Comparison of ENCODE assay signal across 8 cellular contexts in genomic region chr16:22190169-22191088, GRCh38. TPM values are rescaled to one million over a fixed set of nuclear protein-coding genes. Genes with fewer than 3 reads are reported as not detected.
DNase-seq lines count a peak whose midpoint lies in the region; ATAC-seq and TF ChIP-seq lines count a peak whose summit lies in the region.

No MANE protein-coding gene starts in this region.

- TF ChIP-seq CTCF in WERI-Rb-1 (IDR thresholded peaks at IDR 0.05; ENCODE audit: low read depth, low read length) (no peak), mammary epithelial cell (conservative IDR thresholded peaks at IDR 0.05 in 1 of 2, IDR thresholded peaks at IDR 0.05 in 1 of 2; ENCODE audit: extremely low read depth in 1 of 2, insufficient read depth in 1 of 2, low read depth in 1 of 2, low read length in 2 of 2) (no peak), smooth muscle cell (IDR thresholded peaks at IDR 0.05; ENCODE audit: borderline replicate concordance, insufficient read depth, poor library complexity, severe bottlenecking) (no peak)

- H3K27ac ChIP-seq in WERI-Rb-1: peak overlapping the region; percentile 78
- peak overlapping the region; percentile 94 for H3K27ac ChIP-seq in mammary epithelial cell (ENCODE audit: insufficient read depth, low read depth, low read length)
- H3K27ac ChIP-seq in smooth muscle cell (ENCODE audit: low read depth): peak overlapping the region; percentile 96

- no TSS peak for BruUV-seq in mammary epithelial cell (replicated peaks; lab: Mats Ljungman, UMichigan)

- no peaks in the 10 kb centered on the region for H3F3A ChIP-seq in smooth muscle cell (ENCODE audit: low read depth)

- WGBS in mammary epithelial cell (ENCODE audit: low coverage, missing lambda C conversion rate): under 1% methylated on average over 30 of the region's 79 CpGs
- under 1% methylated on average over 51 of the region's 79 CpGs for WGBS in smooth muscle cell (ENCODE audit: low lambda C conversion rate)

- H4K20me1 ChIP-seq in mammary epithelial cell (ENCODE audit: insufficient read depth, low read length) (no peaks in the 10 kb centered on the region), smooth muscle cell (ENCODE audit: low read depth) (no peaks in the 10 kb centered on the region)

- peak; percentile 97 for DNase-seq in AG08395 (ENCODE audit: low spot score)
- DNase-seq in NCI-H2196 treated with DMSO at 0.1 percent for 48 hours (lab: John Stamatoyannopoulos, UW; ENCODE audit: unreplicated experiment): peak; percentile 100
- peak; percentile 99 for DNase-seq in WERI-Rb-1
- DNase-seq in mammary epithelial cell: peak; percentile 99
- DNase-seq in iPS-NIHi7 (ENCODE audit: extremely low spot score): peak; percentile 90
- peak; percentile 100 for DNase-seq in smooth muscle cell (lab: John Stamatoyannopoulos, UW; ENCODE audit: unreplicated experiment)

- in situ Hi-C loops in mammary epithelial cell (cut with MboI; ENCODE audit: low sequenced_read_pairs in 2 of 2): loop anchor here in 1 of 2 donors (25.0 kb wide), 1 partner anchor 378 kb away; no protein-coding TSS in a partner anchor

- H3K4me2 ChIP-seq in mammary epithelial cell (ENCODE audit: insufficient read depth, low read depth, low read length) (peak overlapping the region; percentile 99), smooth muscle cell (peak overlapping the region; percentile 93)

- H3K79me2 ChIP-seq in mammary epithelial cell (ENCODE audit: insufficient read depth, low read length): no peaks in the 10 kb centered on the region
- no peaks in the 10 kb centered on the region for H3K79me2 ChIP-seq in smooth muscle cell (ENCODE audit: low read depth)

- H3K4me1 ChIP-seq in mammary epithelial cell (ENCODE audit: insufficient read depth, low read length) (peaks cover 35% of the 10 kb centered on the region), smooth muscle cell (ENCODE audit: low read depth) (peaks cover 7% of the 10 kb centered on the region)

- H3K36me3 ChIP-seq in WERI-Rb-1: no peaks in the 10 kb centered on the region; the same call in 1 of the 2 replicates
- H3K36me3 ChIP-seq in mammary epithelial cell (ENCODE audit: insufficient read depth, low read length): no peaks in the 10 kb centered on the region
- no peaks in the 10 kb centered on the region for H3K36me3 ChIP-seq in smooth muscle cell (ENCODE audit: low read depth)

- H2AFZ ChIP-seq in mammary epithelial cell (ENCODE audit: low read depth, low read length): peak overlapping the region; percentile 95
- H2AFZ ChIP-seq in smooth muscle cell (ENCODE audit: low read depth): peak overlapping the region; percentile 86

- H3K9me3 ChIP-seq in WERI-Rb-1 (ENCODE audit: severe bottlenecking): no peaks in the 10 kb centered on the region
- no peaks in the 10 kb centered on the region for H3K9me3 ChIP-seq in mammary epithelial cell (replicated peaks; ENCODE audit: insufficient read depth, low read length)
- H3K9me3 ChIP-seq in smooth muscle cell (replicated peaks; ENCODE audit: low read depth): no peaks in the 10 kb centered on the region

- CTCF ChIA-PET in mammary epithelial cell (lab: Charles Lee; ENCODE audit: low non-redundant PET): no interaction called here

- H3K27me3 ChIP-seq in WERI-Rb-1 (ENCODE audit: insufficient read depth, low read depth, severe bottlenecking): no peaks in the 10 kb centered on the region
- no peaks in the 10 kb centered on the region for H3K27me3 ChIP-seq in mammary epithelial cell (ENCODE audit: insufficient read depth, low read length)
- H3K27me3 ChIP-seq in smooth muscle cell (ENCODE audit: low read depth): no peaks in the 10 kb centered on the region

- dilution Hi-C loops in mammary epithelial cell (cut with HindIII; ENCODE audit: low sequenced_read_pairs): loop anchor here (10.0 kb wide), 1 partner anchor 64 kb away; no protein-coding TSS in a partner anchor

- H3K4me3 ChIP-seq in WERI-Rb-1 (ENCODE audit: low read depth, low read length) (peak overlapping the region; percentile 74), mammary epithelial cell (replicated peaks in 1 of 3; ENCODE audit: insufficient read depth in 1 of 3, low read depth in 2 of 3, low read length in 3 of 3) (peak overlapping the region; percentile 59 to 82 (median 71)), smooth muscle cell (peak overlapping the region; percentile 65)

- intact Hi-C loops in mammary epithelial cell (cut with micrococcal nuclease): loop anchor here (10.0 kb wide), 1 partner anchor 586 kb away; no protein-coding TSS in a partner anchor

- H3K9ac ChIP-seq in mammary epithelial cell (ENCODE audit: insufficient read depth, low read length) (peak overlapping the region; percentile 84), smooth muscle cell (ENCODE audit: low read depth) (peak overlapping the region; percentile 93)

- ATAC-seq in GM18907 (IDR thresholded peaks at IDR 0.05; ENCODE audit: unreplicated experiment) (peak; percentile 66), HG03139 (IDR thresholded peaks at IDR 0.05; ENCODE audit: unreplicated experiment) (peak; percentile 53)

RNA-seq across cellular contexts. Expression of gene EEF2K, which starts 15.6 kb away (rescaled TPM):
- total RNA-seq in mammary epithelial cell: 10 to 100 TPM; 16.0 to 22.8 TPM
- polyA plus RNA-seq in mammary epithelial cell: 16.3 TPM
- polyA minus RNA-seq in mammary epithelial cell: 27.0 TPM
- 10.8 and 12.8 TPM in 2 replicates for total RNA-seq in smooth muscle cell
- 8.7 and 10.6 TPM in 2 replicates for polyA plus RNA-seq in smooth muscle cell

RNA-seq across cellular contexts. Expression of gene SDR42E2, which starts 28.1 kb away (rescaled TPM):
- not detected for total RNA-seq in mammary epithelial cell
- polyA plus RNA-seq in mammary epithelial cell: not detected
- not detected for polyA minus RNA-seq in mammary epithelial cell
- total RNA-seq in smooth muscle cell: not detected in 2 replicates
- polyA plus RNA-seq in smooth muscle cell: 0.18 and 0.26 TPM in 2 replicates

Comparison
In these comparisons a context has a peak if more than half of its experiments do, and no peak if none do; other contexts are left out.
1. Peak in every context shown above with its lines: DNase-seq, ATAC-seq, H3K4me3 ChIP-seq and H3K27ac ChIP-seq.